Comparison of ENCODE assay signal across 8 cellular contexts in genomic region chr12:3753549-3754284, GRCh38. TPM values are rescaled to one million over a fixed set of nuclear protein-coding genes. Genes with fewer than 3 reads are reported as not detected.
DNase-seq lines count a peak whose midpoint lies in the region; ATAC-seq and TF ChIP-seq lines count a peak whose summit lies in the region.

No MANE protein-coding gene starts in this region.

- peak overlapping the region; percentile 98 for H3K27ac Mint-ChIP-seq in activated naive CD8-positive, alpha-beta T cell treated with anti-CD3 and anti-CD28 coated beads, Interleukin-2, amount 50 U/mL, for 24 hours
- peak overlapping the region; percentile 31 for H3K27ac Mint-ChIP-seq in mesothelial cell of epicardium

- TF ChIP-seq CTCF in mesothelial cell of epicardium (IDR thresholded peaks at IDR 0.05; ENCODE audit: unreplicated experiment), result no peak

- H3K27me3 Mint-ChIP-seq in activated naive CD8-positive, alpha-beta T cell treated with anti-CD3 and anti-CD28 coated beads, Interleukin-2, amount 50 U/mL, for 24 hours, result no peaks in the 10 kb centered on the region
- H3K27me3 Mint-ChIP-seq in mesothelial cell of epicardium (ENCODE audit: low read depth), result peaks cover 18% of the 10 kb centered on the region

- peak; percentile 56 for DNase-seq in CD1c-positive myeloid dendritic cell (ENCODE audit: extremely low spot score)
- DNase-seq in Jurkat, Clone E6-1 (ENCODE audit: low read depth, low spot score), result no peak
- DNase-seq in activated naive CD8-positive, alpha-beta T cell treated with anti-CD3 and anti-CD28 coated beads, Interleukin-2, amount 50 U/mL, for 24 hours, result peak; percentile 27
- DNase-seq in mesothelial cell of epicardium (ENCODE audit: low spot score in 2 of 2, unreplicated experiment in 2 of 2), result peak in 1 of 2 experiments; percentile 36
- DNase-seq in effector CD8-positive, alpha-beta T cell (lab: John Stamatoyannopoulos, UW), result no peak
- DNase-seq in cerebellar nuclear complex (lab: John Stamatoyannopoulos, UW), result no peak
- no peak for DNase-seq in H4 (ENCODE audit: low spot score)
- DNase-seq in OCI-M2 (lab: John Stamatoyannopoulos, UW; ENCODE audit: unreplicated experiment), result no peak

- H3K4me3 Mint-ChIP-seq in activated naive CD8-positive, alpha-beta T cell treated with anti-CD3 and anti-CD28 coated beads, Interleukin-2, amount 50 U/mL, for 24 hours, result peak overlapping the region; percentile 97
- peak overlapping the region; percentile 51 for H3K4me3 Mint-ChIP-seq in mesothelial cell of epicardium

- peaks cover 29% of the 10 kb centered on the region for H3K36me3 Mint-ChIP-seq in activated naive CD8-positive, alpha-beta T cell treated with anti-CD3 and anti-CD28 coated beads, Interleukin-2, amount 50 U/mL, for 24 hours (ENCODE audit: low read depth)
- H3K36me3 Mint-ChIP-seq in mesothelial cell of epicardium, result no peaks in the 10 kb centered on the region

- ATAC-seq in activated naive CD8-positive, alpha-beta T cell treated with anti-CD3 and anti-CD28 coated beads, Interleukin-2, amount 50 U/mL, for 24 hours, result no peak

- peaks cover 51% of the 10 kb centered on the region for H3K4me1 Mint-ChIP-seq in activated naive CD8-positive, alpha-beta T cell treated with anti-CD3 and anti-CD28 coated beads, Interleukin-2, amount 50 U/mL, for 24 hours
- peaks cover 7% of the 10 kb centered on the region for H3K4me1 Mint-ChIP-seq in mesothelial cell of epicardium

- H3K9me3 Mint-ChIP-seq in activated naive CD8-positive, alpha-beta T cell treated with anti-CD3 and anti-CD28 coated beads, Interleukin-2, amount 50 U/mL, for 24 hours, result no peaks in the 10 kb centered on the region
- no peaks in the 10 kb centered on the region for H3K9me3 Mint-ChIP-seq in mesothelial cell of epicardium

- peak overlapping the region; percentile 64 for H3K4me3 ChIP-seq in Jurkat, Clone E6-1 (ENCODE audit: low read length)

RNA-seq across cellular contexts. Expression of gene CRACR2A, which starts 0.8 kb away (rescaled TPM):
- polyA plus RNA-seq in Jurkat, Clone E6-1 (2012; ENCODE audit: insufficient read depth, insufficient read length), result 12.3 TPM
- 1.0 to 1.2 TPM (median 1.1 TPM) in 3 replicates for total RNA-seq in mesothelial cell of epicardium
- total RNA-seq in H4 (2014; rRNA removed; shearing (Covaris generic)), result 0.10 and 0.16 TPM in 2 replicates

Comparison
In these comparisons a context has a peak if more than half of its experiments do, and no peak if none do; other contexts are left out.
1. DNase-seq: peak in CD1c-positive myeloid dendritic cell (single experiment) and activated naive CD8-positive, alpha-beta T cell treated with anti-CD3 and anti-CD28 coated beads, Interleukin-2, amount 50 U/mL, for 24 hours (single experiment); none in Jurkat, Clone E6-1 (single experiment), effector CD8-positive, alpha-beta T cell (single experiment), cerebellar nuclear complex (0 of 2), H4 (single experiment) and OCI-M2 (single experiment).